In genomic region chr6:22298393-22299010, GRCh38 we compare ENCODE assay signal across 23 cellular contexts. TPM values are rescaled to one million over a fixed set of nuclear protein-coding genes. Genes with fewer than 3 reads are reported as not detected.
"Had no signal": no experiment of that assay in that cellular context is flagged by ENCODE, and none has a peak within 500 bp of the region (broad histone marks: within the 10 kb centered on the region; RNA-seq: fewer than 3 reads in every experiment).

No MANE protein-coding gene starts in this region.

- ATAC-seq: esophagus mucosa; naive thymus-derived CD8-positive, alpha-beta T cell; stimulated activated naive CD8-positive, alpha-beta T cell treated with anti-CD3 and anti-CD28 coated beads, Interleukin-15, Interleukin-2, amounts not matched to agents 100 U/mL and 50 U/mL, for 24 hours had no signal

- FAIRE-seq: endometrium, small intestine had no signal

- H3K4me1 ChIP-seq: colonic mucosa, left ventricle myocardium inferior, right atrium auricular region, suprapubic skin had no signal

- H3K4me3 ChIP-seq: colonic mucosa, left ventricle myocardium inferior, right atrium auricular region, suprapubic skin had no signal

- H3K9me3 Mint-ChIP-seq: activated T-helper 1 cell treated with anti-CD3 and anti-CD28 coated beads, Interleukin-12 subunit alpha, Interleukin-12 subunit beta, Interleukin-2, Interleukin-4 antibody, amounts not matched to agents 30 ng/mL and 10 ng/mL and 1 ng/mL, durations not matched to agents 14 hours and 24 hours and 36 hours had no signal

- H3K9me3 ChIP-seq: colonic mucosa, left ventricle myocardium inferior, right atrium auricular region, suprapubic skin had no signal

- H3K4me3 Mint-ChIP-seq: activated T-helper 1 cell treated with anti-CD3 and anti-CD28 coated beads, Interleukin-12 subunit alpha, Interleukin-12 subunit beta, Interleukin-2, Interleukin-4 antibody, amounts not matched to agents 30 ng/mL and 10 ng/mL and 1 ng/mL, durations not matched to agents 14 hours and 24 hours and 36 hours; memory B cell; naive thymus-derived CD8-positive, alpha-beta T cell; type B pancreatic cell had no signal

- H3K27ac Mint-ChIP-seq: activated T-helper 1 cell treated with anti-CD3 and anti-CD28 coated beads, Interleukin-12 subunit alpha, Interleukin-12 subunit beta, Interleukin-2, Interleukin-4 antibody, amounts not matched to agents 30 ng/mL and 10 ng/mL and 1 ng/mL, durations not matched to agents 14 hours and 24 hours and 36 hours; memory B cell; naive thymus-derived CD8-positive, alpha-beta T cell; type B pancreatic cell had no signal

- H3K27me3 ChIP-seq: colonic mucosa, right atrium auricular region, suprapubic skin had no signal

- H3K27me3 Mint-ChIP-seq: memory B cell; naive thymus-derived CD8-positive, alpha-beta T cell; type B pancreatic cell had no signal

- DNase-seq: activated CD4-positive, CD25-positive, alpha-beta regulatory T cell treated with anti-CD3 and anti-CD28 coated beads, Interleukin-2, amount 50 U/mL, for 72 hours; caudate nucleus; colonic mucosa; hippocampal formation; left ventricle myocardium inferior; naive thymus-derived CD8-positive, alpha-beta T cell; small intestine; stimulated activated CD4-positive, alpha-beta T cell treated with anti-CD3 and anti-CD28 coated beads, Interleukin-4, amount 100 ng/mL, for 4 hours; stimulated activated CD8-positive, alpha-beta memory T cell treated with anti-CD3 and anti-CD28 coated beads, Interleukin-4, amount 100 ng/mL, for 48 hours; stimulated activated naive CD8-positive, alpha-beta T cell treated with anti-CD3 and anti-CD28 coated beads, Interleukin-15, Interleukin-2, amounts not matched to agents 100 U/mL and 50 U/mL, for 24 hours had no signal

- H3K27ac ChIP-seq: colonic mucosa, left ventricle myocardium inferior, right atrium auricular region, suprapubic skin had no signal

- H3K36me3 Mint-ChIP-seq: memory B cell; naive thymus-derived CD8-positive, alpha-beta T cell; type B pancreatic cell had no signal

- H3K36me3 ChIP-seq: colonic mucosa, left ventricle myocardium inferior, right atrium auricular region, suprapubic skin had no signal

- H3K4me1 Mint-ChIP-seq: memory B cell had no signal

RNA-seq across cellular contexts. Expression of gene PRL, which starts 1.7 kb away (rescaled TPM):
- total RNA-seq: activated CD8-positive, alpha-beta memory T cell treated with anti-CD3 and anti-CD28 coated beads for 36 hours; activated T-helper 1 cell treated with anti-CD3 and anti-CD28 coated beads, Interleukin-12 subunit alpha, Interleukin-12 subunit beta, Interleukin-2, Interleukin-4 antibody, amounts not matched to agents 30 ng/mL and 10 ng/mL and 1 ng/mL, durations not matched to agents 14 hours and 24 hours and 36 hours; colonic mucosa; esophagus mucosa; fibroblast of villous mesenchyme; kidney epithelial cell; left ventricle myocardium inferior; mucosa of gallbladder; posterior vena cava; right atrium auricular region; suprapubic skin; T-helper 1 cell treated with Interleukin-12 subunit alpha and Interleukin-12 subunit beta and Interleukin-4 antibody, amounts not matched to agents 30 ng/mL and 1 ng/mL, for 36 hours had no signal
- polyA plus RNA-seq: small intestine had no signal
